Comparison of ENCODE assay signal across 8 cellular contexts in the genomic region with DNA sequence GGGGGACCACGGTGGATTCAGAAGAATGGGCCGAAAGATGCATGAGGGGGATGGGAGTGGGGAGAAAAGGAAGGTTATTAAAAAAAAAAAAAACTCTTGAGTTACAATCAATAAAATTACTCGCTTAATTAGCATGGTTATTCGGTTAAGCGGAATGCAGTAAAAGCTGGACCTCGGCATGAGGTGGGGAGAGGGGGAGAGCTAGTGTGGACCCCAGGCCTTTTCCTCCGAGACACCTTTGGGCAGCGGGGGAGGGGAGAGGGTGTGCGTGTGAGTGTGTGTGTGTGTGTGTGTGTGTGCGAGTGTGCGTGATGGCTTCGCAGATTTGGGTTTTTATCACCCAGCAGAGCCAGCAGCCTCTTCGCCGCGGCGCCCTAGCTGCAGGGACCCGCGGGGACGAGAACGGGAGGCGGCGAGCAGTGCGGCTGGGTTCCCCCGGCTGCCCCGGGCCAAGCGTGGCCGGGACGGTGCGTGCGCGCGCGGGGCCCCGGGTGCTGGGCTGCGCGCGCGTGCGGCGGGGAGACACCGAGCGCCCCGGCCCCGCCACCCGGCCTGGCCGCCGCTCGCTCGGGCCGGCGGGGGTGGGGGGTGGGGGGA. TPM values are rescaled to one million over a fixed set of nuclear protein-coding genes. Genes with fewer than 3 reads are reported as not detected.
DNase-seq lines count a peak whose midpoint lies in the region; ATAC-seq, FAIRE-seq and TF ChIP-seq lines count a peak whose summit lies in the region.

No MANE protein-coding gene starts in this region.

- BruUV-seq in HepG2 (replicated peaks; lab: Mats Ljungman, UMichigan): no TSS peak

- H2AFZ ChIP-seq in HepG2 (ENCODE audit: low read length): no peak overlapping the region

- peak overlapping the region; percentile 78 to 87 (median 79) for H3K4me3 ChIP-seq in HepG2 (replicated peaks in 1 of 3; ENCODE audit: insufficient read depth in 1 of 3, low read depth in 2 of 3, low read length in 3 of 3)
- H3K4me3 ChIP-seq in tibial artery: peak overlapping the region; percentile 86 to 92

- no peaks in the 10 kb centered on the region for H3K9me3 Mint-ChIP-seq in activated T-cell treated with anti-CD3 and anti-CD28 coated beads, Interleukin-2, amount 50 U/mL, for 4 hours

- H3K4me1 Mint-ChIP-seq in activated T-cell treated with anti-CD3 and anti-CD28 coated beads, Interleukin-2, amount 50 U/mL, for 4 hours (ENCODE audit: low read depth): peaks cover 32% of the 10 kb centered on the region

- no peak for FAIRE-seq in HepG2 (lab: Jason Lieb, UNC)
- FAIRE-seq in D721Med (lab: Jason Lieb, UNC): no peak

- peaks cover 3 to 59% of the 10 kb centered on the region in 2 experiments; a peak in 4 of 5 replicates for H3K27me3 ChIP-seq in HepG2 (ENCODE audit: control insufficient read depth in 1 of 2, insufficient read depth in 2 of 2, low read length in 2 of 2)
- no peaks in the 10 kb centered on the region for H3K27me3 ChIP-seq in tibial artery

- peak overlapping the region; percentile 64 for H3K9ac ChIP-seq in HepG2 (ENCODE audit: insufficient read depth, low read depth, low read length)

- intact Hi-C loops in HepG2 (cut with micrococcal nuclease; ENCODE audit: unreplicated experiment): loop anchor here (10.0 kb wide), 1 partner anchor 116 kb away; the partner anchor contains the start of gene ACTG1
- intact Hi-C loops in tibial artery (cut with DNase I; ENCODE audit: low total_unique reads): no loop called here

- H3K4me2 ChIP-seq in HepG2 (ENCODE audit: low read depth, low read length): peak overlapping the region; percentile 90

- H3K27ac ChIP-seq in angular gyrus (ENCODE audit: low read depth, low read length) (peak overlapping the region; percentile 62), HepG2 (ENCODE audit: extremely low read length, insufficient read depth, low read length) (no peak overlapping the region), tibial artery (peak overlapping the region; percentile 95 to 99)

- peaks cover 25% of the 10 kb centered on the region for H3K79me2 ChIP-seq in HepG2 (ENCODE audit: insufficient read depth, low read length)

- H3K4me1 ChIP-seq in HepG2 (ENCODE audit: insufficient read depth, low read length) (peaks cover 77% of the 10 kb centered on the region), tibial artery (peaks cover 3 to 45% (median 38%) of the 10 kb centered on the region in 4 donors)

- TF ChIP-seq EP300 in HepG2 (IDR thresholded peaks at IDR 0.05; ENCODE audit: low read depth in 2 of 2, low read length in 2 of 2): no peak
- no peak for TF ChIP-seq EP300 in HepG2 (CRISPR knock-in tag; IDR thresholded peaks at IDR 0.05; ENCODE audit: borderline replicate concordance)

- H3K36me3 ChIP-seq in HepG2 (replicated peaks in 1 of 2; ENCODE audit: control insufficient read depth in 1 of 2, insufficient read depth in 2 of 2, low read length in 2 of 2): no peaks in the 10 kb centered on the region
- H3K36me3 ChIP-seq in tibial artery: no peaks in the 10 kb centered on the region

- DNase-seq in activated T-cell treated with anti-CD3 and anti-CD28 coated beads, Interleukin-2, amount 50 U/mL, for 4 hours: no peak
- DNase-seq in activated T-cell treated with anti-CD3 and anti-CD28 coated beads for 4 hours: no peak
- no peak for DNase-seq in HepG2 (ENCODE audit: low spot score)
- no peak for DNase-seq in tibial artery
- no peak for DNase-seq in RKO (ENCODE audit: low spot score)
- no peak for DNase-seq in D721Med (ENCODE audit: insufficient read length, low spot score)

- H3K9me3 ChIP-seq in HepG2 (ENCODE audit: low read length): no peaks in the 10 kb centered on the region
- H3K9me3 ChIP-seq in tibial artery: no peaks in the 10 kb centered on the region

- in situ Hi-C loops in HepG2 (cut with HindIII; ENCODE audit: extremely low pct_ligation_motif_present, low pct_unique_long_range_greater_than_20kb): loop anchor here (5.0 kb wide), 1 partner anchor 92 kb away; no protein-coding TSS in a partner anchor

- TF ChIP-seq CTCF in HepG2 (CRISPR knock-in tag; IDR thresholded peaks at IDR 0.05): no peak
- TF ChIP-seq CTCF in tibial artery (IDR thresholded peaks at IDR 0.05): no peak
- no peak for TF ChIP-seq CTCF in D721Med (IDR thresholded peaks at IDR 0.05; ENCODE audit: insufficient read depth, missing control alignments)

- POLR2A ChIA-PET in HepG2 (lab: Yijun Ruan, JAX): interaction anchor here (0.6 to 1.6 kb wide), 3 partner anchors 14 to 108 kb away, joined by 3 to 4 read pairs (median 4); partner anchors contain the start of gene SLC38A10

- H3K4me3 Mint-ChIP-seq in activated T-cell treated with anti-CD3 and anti-CD28 coated beads, Interleukin-2, amount 50 U/mL, for 4 hours: peak overlapping the region; percentile 84

- H4K20me1 ChIP-seq in HepG2 (ENCODE audit: insufficient read depth, low read length): peaks cover 4% of the 10 kb centered on the region

- ATAC-seq in activated T-cell treated with anti-CD3 and anti-CD28 coated beads, Interleukin-2, amount 50 U/mL, for 4 hours: no peak
- no peak for ATAC-seq in HepG2
- no peak for ATAC-seq in GM21381 (IDR thresholded peaks at IDR 0.05; ENCODE audit: unreplicated experiment)

- no peaks in the 10 kb centered on the region for H3K36me3 Mint-ChIP-seq in activated T-cell treated with anti-CD3 and anti-CD28 coated beads, Interleukin-2, amount 50 U/mL, for 4 hours (ENCODE audit: insufficient read depth)

- WGBS in HepG2 (ENCODE audit: low lambda C conversion rate): 6% methylated on average over 36 of the region's 51 CpGs

- TF ChIP-seq POLR2A in HepG2 (IDR thresholded peaks at IDR 0.05; ENCODE audit: insufficient read depth in 1 of 2, low read depth in 2 of 2, low read length in 2 of 2): no peak

- CTCF ChIA-PET in HepG2 (lab: Yijun Ruan, JAX; ENCODE audit: low intra/inter-chr PET ratio, low total read pairs): no interaction called here

- H3K27me3 Mint-ChIP-seq in activated T-cell treated with anti-CD3 and anti-CD28 coated beads, Interleukin-2, amount 50 U/mL, for 4 hours (ENCODE audit: low read depth): peaks cover 63% of the 10 kb centered on the region

- no peak for TF ChIP-seq RAD21 in HepG2 (CRISPR knock-in tag; IDR thresholded peaks at IDR 0.05)

TF ChIP-seq in HepG2, 621 proteins besides CTCF, POLR2A, EP300 and RAD21 (continues in another document):
- peak; percentile 9; the same call in 1 of the 2 replicates for TF ChIP-seq RBFOX2 (IDR thresholded peaks at IDR 0.05; ENCODE audit: low read depth, low read length)
- TF ChIP-seq ZFP36 (IDR thresholded peaks at IDR 0.05; ENCODE audit: borderline replicate concordance, low read depth, low read length, partially characterized antibody): no peak
- TF ChIP-seq CENPX (CRISPR knock-in tag; IDR thresholded peaks at IDR 0.05): no peak
- no peak for TF ChIP-seq KAT2B (IDR thresholded peaks at IDR 0.05; ENCODE audit: borderline replicate concordance, low read depth, low read length)
- TF ChIP-seq SALL1 (CRISPR knock-in tag; IDR thresholded peaks at IDR 0.05): peak; percentile 10; the same call in 1 of the 2 replicates
- TF ChIP-seq AGO2 (optimal IDR thresholded peaks at IDR 0.05; ENCODE audit: low read depth, low read length): peak; percentile 3
- TF ChIP-seq, protein P1, sequence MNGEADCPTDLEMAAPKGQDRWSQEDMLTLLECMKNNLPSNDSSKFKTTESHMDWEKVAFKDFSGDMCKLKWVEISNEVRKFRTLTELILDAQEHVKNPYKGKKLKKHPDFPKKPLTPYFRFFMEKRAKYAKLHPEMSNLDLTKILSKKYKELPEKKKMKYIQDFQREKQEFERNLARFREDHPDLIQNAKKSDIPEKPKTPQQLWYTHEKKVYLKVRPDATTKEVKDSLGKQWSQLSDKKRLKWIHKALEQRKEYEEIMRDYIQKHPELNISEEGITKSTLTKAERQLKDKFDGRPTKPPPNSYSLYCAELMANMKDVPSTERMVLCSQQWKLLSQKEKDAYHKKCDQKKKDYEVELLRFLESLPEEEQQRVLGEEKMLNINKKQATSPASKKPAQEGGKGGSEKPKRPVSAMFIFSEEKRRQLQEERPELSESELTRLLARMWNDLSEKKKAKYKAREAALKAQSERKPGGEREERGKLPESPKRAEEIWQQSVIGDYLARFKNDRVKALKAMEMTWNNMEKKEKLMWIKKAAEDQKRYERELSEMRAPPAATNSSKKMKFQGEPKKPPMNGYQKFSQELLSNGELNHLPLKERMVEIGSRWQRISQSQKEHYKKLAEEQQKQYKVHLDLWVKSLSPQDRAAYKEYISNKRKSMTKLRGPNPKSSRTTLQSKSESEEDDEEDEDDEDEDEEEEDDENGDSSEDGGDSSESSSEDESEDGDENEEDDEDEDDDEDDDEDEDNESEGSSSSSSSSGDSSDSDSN (CRISPR knock-in tag; IDR thresholded peaks at IDR 0.05): peak; percentile 23; the same call in 1 of the 2 replicates
- TF ChIP-seq ZFP37 (CRISPR knock-in tag; IDR thresholded peaks at IDR 0.05; ENCODE audit: borderline replicate concordance): no peak
- TF ChIP-seq EZH2 (conservative IDR thresholded peaks at IDR 0.05; ENCODE audit: low read depth, low read length): peak; percentile 75; the same call in 1 of the 2 replicates

RNA-seq across cellular contexts. Expression of gene BAHCC1, which starts 3.7 kb away (rescaled TPM):
- total RNA-seq in activated T-cell treated with anti-CD3 and anti-CD28 coated beads, Interleukin-2, amount 50 U/mL, for 4 hours: under 1 TPM; 0.08 to 0.19 (median 0.08) TPM
- total RNA-seq in HepG2 (2016; rRNA removed; fragmentation: Illumina TruSeq; extraction: Trizol): 0.94 and 1.7 TPM in 2 replicates
- 1.4 and 1.8 TPM in 2 replicates for total RNA-seq in HepG2 (2016; cell fraction: cytosol; rRNA removed; fragmentation: Illumina TruSeq; extraction: Trizol; ENCODE audit: low read depth)
- 1.2 and 1.8 TPM in 2 replicates for total RNA-seq in HepG2 (2016; cell fraction: insoluble cytoplasmic fraction; rRNA removed; fragmentation: Illumina TruSeq; extraction: Trizol)
- 1.2 and 1.9 TPM in 2 replicates for total RNA-seq in HepG2 (2016; cell fraction: membrane; rRNA removed; fragmentation: Illumina TruSeq; extraction: Trizol)
- total RNA-seq in HepG2 (2016; cell fraction: nucleus; rRNA removed; fragmentation: Illumina TruSeq; extraction: Trizol): 2.8 and 3.9 TPM in 2 replicates
- 1.4 TPM in 2 replicates for polyA plus RNA-seq in HepG2 (2011; rRNA removed)
- 0.42 and 0.64 TPM in 2 replicates for polyA plus RNA-seq in HepG2 (2011; cell fraction: cytosol; rRNA removed)
- polyA plus RNA-seq in HepG2 (2011; cell fraction: nucleus; rRNA removed): 15.9 and 22.2 TPM in 2 replicates
- 1.8 and 2.5 TPM in 2 replicates for polyA plus RNA-seq in HepG2 (2012)
- 1.1 and 1.4 TPM in 2 replicates for polyA plus RNA-seq in HepG2 (2016; cell fraction: cytosol; fragmentation: Illumina TruSeq; extraction: Trizol; ENCODE audit: low read depth)
- 1.3 and 1.9 TPM in 2 replicates for polyA plus RNA-seq in HepG2 (2016; cell fraction: insoluble cytoplasmic fraction; fragmentation: Illumina TruSeq; extraction: Trizol; ENCODE audit: low read depth)
- 1.9 and 2.3 TPM in 2 replicates for polyA plus RNA-seq in HepG2 (2016; cell fraction: membrane; fragmentation: Illumina TruSeq; extraction: Trizol; ENCODE audit: low read depth)
- 9.5 and 11.0 TPM in 2 replicates for polyA plus RNA-seq in HepG2 (2016; cell fraction: nucleus; fragmentation: Illumina TruSeq; extraction: Trizol; ENCODE audit: insufficient read depth, low read depth)
- polyA minus RNA-seq in HepG2 (2011; rRNA and poly(A)+ RNA removed; ENCODE audit: low replicate concordance): 1.7 and 5.4 TPM in 2 replicates
- polyA minus RNA-seq in HepG2 (2011; cell fraction: cytosol; rRNA and poly(A)+ RNA removed): 1.1 and 1.9 TPM in 2 replicates
- 5.5 and 5.9 TPM in 2 replicates for polyA minus RNA-seq in HepG2 (2011; cell fraction: nucleus; rRNA and poly(A)+ RNA removed)
